14 cellular contexts compared by ENCODE assay signal in genomic region chr16:46886764-46887523, GRCh38. TPM values are rescaled to one million over a fixed set of nuclear protein-coding genes. Genes with fewer than 3 reads are reported as not detected.
DNase-seq lines count a peak whose midpoint lies in the region; ATAC-seq, FAIRE-seq and TF ChIP-seq lines count a peak whose summit lies in the region.
"Had no signal": no experiment of that assay in that cellular context is flagged by ENCODE, and none has a peak within 500 bp of the region (broad histone marks: within the 10 kb centered on the region; RNA-seq: fewer than 3 reads in every experiment).

No MANE protein-coding gene starts in this region.

- H3K79me2 ChIP-seq in Karpas-422 (ENCODE audit: low read length) (peaks cover 52% of the 10 kb centered on the region), K562 (ENCODE audit: control insufficient read depth, insufficient read depth, low read length) (no peaks in the 10 kb centered on the region), HepG2 (ENCODE audit: insufficient read depth, low read length) (peaks cover 77% of the 10 kb centered on the region)

- no peaks in the 10 kb centered on the region for H3K9me3 Mint-ChIP-seq in immature natural killer cell
- no peaks in the 10 kb centered on the region for H3K9me3 Mint-ChIP-seq in stimulated activated effector memory CD8-positive, alpha-beta T cell treated with anti-CD3 and anti-CD28 coated beads, Interleukin-12 subunit alpha, Interleukin-12 subunit beta, amount 100 ng/mL, for 72 hours
- no peaks in the 10 kb centered on the region for H3K9me3 Mint-ChIP-seq in stimulated activated naive B cell treated with anti-CD40 and anti-IgM and Interleukin-4, amounts not matched to agents 10 μg/mL and 1 μg/mL and 100 μg/mL, for 72 hours

- CTCF ChIA-PET in K562 (lab: Yijun Ruan, JAX; ENCODE audit: low intra/inter-chr PET ratio) (interaction anchor here (1.0 kb wide), 1 partner anchor 214 kb away, joined by 4 read pairs; no protein-coding TSS in a partner anchor), HepG2 (lab: Yijun Ruan, JAX; ENCODE audit: low intra/inter-chr PET ratio, low total read pairs) (no interaction called here)

- H3K4me2 ChIP-seq in Karpas-422 (ENCODE audit: low read depth, low read length, poor library complexity, severe bottlenecking) (peak overlapping the region; percentile 75), K562 (ENCODE audit: insufficient read depth, low read length) (no peak overlapping the region), HepG2 (ENCODE audit: low read depth, low read length) (peak overlapping the region; percentile 76), skeletal muscle satellite cell (ENCODE audit: low read length) (peak overlapping the region; percentile 95)

- H3K4me1 ChIP-seq in Karpas-422 (ENCODE audit: low read length) (peaks cover 48% of the 10 kb centered on the region), K562 (replicated peaks in 1 of 2; ENCODE audit: control insufficient read depth in 2 of 2, insufficient read depth in 2 of 2, low read length in 2 of 2) (peaks cover 17 to 19% of the 10 kb centered on the region in 2 experiments), HepG2 (ENCODE audit: insufficient read depth, low read length) (peaks cover 82% of the 10 kb centered on the region), skeletal muscle satellite cell (ENCODE audit: control insufficient read depth, insufficient read depth, low read length) (peaks cover 32% of the 10 kb centered on the region)

- H3K9ac ChIP-seq in Karpas-422 (ENCODE audit: low read length) (peak overlapping the region; percentile 10; the same call in 1 of the 2 replicates), K562 (ENCODE audit: insufficient read depth in 1 of 2, low read depth in 2 of 2, low read length in 2 of 2) (no peak overlapping the region), HepG2 (ENCODE audit: insufficient read depth, low read depth, low read length) (peak overlapping the region; percentile 89), skeletal muscle satellite cell (ENCODE audit: low read depth, low read length) (peak overlapping the region; percentile 75)
- H3K9ac ChIP-seq: parathyroid adenoma had no signal

- H3K27me3 Mint-ChIP-seq in immature natural killer cell (ENCODE audit: low read depth in 3 of 3): peaks cover 0 to 11% (median 8%) of the 10 kb centered on the region in 3 donors
- H3K27me3 Mint-ChIP-seq in stimulated activated naive B cell treated with anti-CD40 and anti-IgM and Interleukin-4, amounts not matched to agents 10 μg/mL and 1 μg/mL and 100 μg/mL, for 72 hours: peaks cover 12 to 17% of the 10 kb centered on the region in 2 donors

- TF ChIP-seq RAD21 in K562 (CRISPR knock-in tag; conservative IDR thresholded peaks at IDR 0.05 in 1 of 2, IDR thresholded peaks at IDR 0.05 in 1 of 2) (no peak), HepG2 (CRISPR knock-in tag; IDR thresholded peaks at IDR 0.05) (no peak)

- DNase-seq in Karpas-422 (no peak), K562 (ENCODE audit: extremely low read depth in 1 of 4, low spot score in 3 of 4) (no peak), HepG2 (ENCODE audit: low spot score) (no peak), immature natural killer cell (no peak), NCI-H510A (lab: John Stamatoyannopoulos, UW) (no peak)
- no peak for DNase-seq in stimulated activated effector memory CD8-positive, alpha-beta T cell treated with anti-CD3 and anti-CD28 coated beads, Interleukin-12 subunit alpha, Interleukin-12 subunit beta, amount 100 ng/mL, for 72 hours (ENCODE audit: low spot score in 2 of 2)
- DNase-seq in stimulated activated naive B cell treated with anti-CD40 and anti-IgM and Interleukin-4, amounts not matched to agents 10 μg/mL and 1 μg/mL and 100 μg/mL, for 72 hours: no peak
- DNase-seq: activated naive CD4-positive, alpha-beta T cell treated with Interleukin-2 at 50 U/mL for 16 hours; BE2C; DMS79 treated with DMSO at 0.1 percent for 48 hours; lower lobe of right lung; MM.1S had no signal

- H3K36me3 ChIP-seq in Karpas-422 (ENCODE audit: insufficient read depth, low read length) (peaks cover 5% of the 10 kb centered on the region; the same call in 1 of the 2 replicates), K562 (ENCODE audit: control insufficient read depth, insufficient read depth, low read length) (no peaks in the 10 kb centered on the region), HepG2 (replicated peaks in 1 of 2; ENCODE audit: control insufficient read depth in 1 of 2, insufficient read depth in 2 of 2, low read length in 2 of 2) (peaks cover 10 to 41% of the 10 kb centered on the region in 2 experiments), skeletal muscle satellite cell (ENCODE audit: insufficient read depth, low read length) (peaks cover 6% of the 10 kb centered on the region)
- H3K36me3 ChIP-seq: BE2C, lower lobe of right lung had no signal

- H3K27ac Mint-ChIP-seq in immature natural killer cell: no peak overlapping the region
- no peak overlapping the region for H3K27ac Mint-ChIP-seq in stimulated activated effector memory CD8-positive, alpha-beta T cell treated with anti-CD3 and anti-CD28 coated beads, Interleukin-12 subunit alpha, Interleukin-12 subunit beta, amount 100 ng/mL, for 72 hours
- H3K27ac Mint-ChIP-seq in stimulated activated naive B cell treated with anti-CD40 and anti-IgM and Interleukin-4, amounts not matched to agents 10 μg/mL and 1 μg/mL and 100 μg/mL, for 72 hours: no peak overlapping the region

- intact Hi-C loops in K562 (cut with micrococcal nuclease) (no loop called here), HepG2 (cut with micrococcal nuclease; ENCODE audit: unreplicated experiment) (loop anchor here (2.0 kb wide), 1 partner anchor 32 kb away; no protein-coding TSS in a partner anchor)

- H4K20me1 ChIP-seq in Karpas-422 (ENCODE audit: insufficient read depth, low read depth, low read length) (no peaks in the 10 kb centered on the region), K562 (replicated peaks; ENCODE audit: control insufficient read depth, insufficient read depth, low read length) (peaks cover 4% of the 10 kb centered on the region; the same call in 1 of the 2 replicates), HepG2 (ENCODE audit: insufficient read depth, low read length) (peaks cover 58% of the 10 kb centered on the region)

- H3K9me2 ChIP-seq in Karpas-422 (replicated peaks; ENCODE audit: insufficient read depth, low read length): no peaks in the 10 kb centered on the region

- no peak for TF ChIP-seq POLR2A in K562 (conservative IDR thresholded peaks at IDR 0.05)
- no peak; a peak in 1 of 4 replicates for TF ChIP-seq POLR2A in HepG2 (IDR thresholded peaks at IDR 0.05; ENCODE audit: insufficient read depth in 1 of 2, low read depth in 2 of 2, low read length in 2 of 2)

- ATAC-seq in K562 (no peak), HepG2 (no peak)
- ATAC-seq in stimulated activated effector memory CD8-positive, alpha-beta T cell treated with anti-CD3 and anti-CD28 coated beads, Interleukin-12 subunit alpha, Interleukin-12 subunit beta, amount 100 ng/mL, for 72 hours: no peak
- ATAC-seq in stimulated activated naive B cell treated with anti-CD40 and anti-IgM and Interleukin-4, amounts not matched to agents 10 μg/mL and 1 μg/mL and 100 μg/mL, for 72 hours (replicated peaks): no peak
- ATAC-seq: lower lobe of right lung had no signal

- H3K9me3 ChIP-seq in Karpas-422 (ENCODE audit: low read length) (no peaks in the 10 kb centered on the region), K562 (replicated peaks; ENCODE audit: control insufficient read depth, insufficient read depth, low read depth, low read length) (no peaks in the 10 kb centered on the region), HepG2 (ENCODE audit: low read length) (no peaks in the 10 kb centered on the region), skeletal muscle satellite cell (replicated peaks; ENCODE audit: low read length) (no peaks in the 10 kb centered on the region)
- H3K9me3 ChIP-seq: BE2C, lower lobe of right lung had no signal

- TF ChIP-seq CTCF in K562 (IDR thresholded peaks at IDR 0.05 in 2 of 3, conservative IDR thresholded peaks at IDR 0.05 in 1 of 3; ENCODE audit: insufficient read depth in 2 of 3, low read depth in 1 of 3, low read length in 3 of 3): no peak
- no peak for TF ChIP-seq CTCF in HepG2 (CRISPR knock-in tag; IDR thresholded peaks at IDR 0.05)

- peak overlapping the region in 1 of 5 donors; percentile 41 for H3K4me3 Mint-ChIP-seq in immature natural killer cell
- no peak overlapping the region for H3K4me3 Mint-ChIP-seq in stimulated activated effector memory CD8-positive, alpha-beta T cell treated with anti-CD3 and anti-CD28 coated beads, Interleukin-12 subunit alpha, Interleukin-12 subunit beta, amount 100 ng/mL, for 72 hours
- H3K4me3 Mint-ChIP-seq in stimulated activated naive B cell treated with anti-CD40 and anti-IgM and Interleukin-4, amounts not matched to agents 10 μg/mL and 1 μg/mL and 100 μg/mL, for 72 hours: no peak overlapping the region

- H3K4me1 Mint-ChIP-seq in immature natural killer cell: peaks cover 10 to 13% of the 10 kb centered on the region in 2 donors
- H3K4me1 Mint-ChIP-seq in stimulated activated effector memory CD8-positive, alpha-beta T cell treated with anti-CD3 and anti-CD28 coated beads, Interleukin-12 subunit alpha, Interleukin-12 subunit beta, amount 100 ng/mL, for 72 hours: peaks cover 38% of the 10 kb centered on the region
- H3K4me1 Mint-ChIP-seq in stimulated activated naive B cell treated with anti-CD40 and anti-IgM and Interleukin-4, amounts not matched to agents 10 μg/mL and 1 μg/mL and 100 μg/mL, for 72 hours: peaks cover 6 to 27% of the 10 kb centered on the region in 2 donors

- H3K36me3 Mint-ChIP-seq in immature natural killer cell: no peaks in the 10 kb centered on the region
- peaks cover 24% of the 10 kb centered on the region for H3K36me3 Mint-ChIP-seq in stimulated activated effector memory CD8-positive, alpha-beta T cell treated with anti-CD3 and anti-CD28 coated beads, Interleukin-12 subunit alpha, Interleukin-12 subunit beta, amount 100 ng/mL, for 72 hours
- no peaks in the 10 kb centered on the region for H3K36me3 Mint-ChIP-seq in stimulated activated naive B cell treated with anti-CD40 and anti-IgM and Interleukin-4, amounts not matched to agents 10 μg/mL and 1 μg/mL and 100 μg/mL, for 72 hours

- no peaks in the 10 kb centered on the region for H3K9me1 ChIP-seq in K562 (ENCODE audit: control insufficient read depth, insufficient read depth, low read length)

- TF ChIP-seq EP300 in K562 (IDR thresholded peaks at IDR 0.05; ENCODE audit: low read length): no peak
- no peak for TF ChIP-seq EP300 in HepG2 (IDR thresholded peaks at IDR 0.05; ENCODE audit: low read depth in 2 of 2, low read length in 2 of 2)
- TF ChIP-seq EP300 in HepG2 (CRISPR knock-in tag; IDR thresholded peaks at IDR 0.05; ENCODE audit: borderline replicate concordance): no peak

- in situ Hi-C loops in K562 (cut with MboI) (no loop called here), HepG2 (cut with HindIII; ENCODE audit: extremely low pct_ligation_motif_present, low pct_unique_long_range_greater_than_20kb) (no loop called here)

- FAIRE-seq in K562 (lab: Jason Lieb, UNC) (peak; percentile 65), HepG2 (lab: Jason Lieb, UNC) (no peak)

- H3K4me3 ChIP-seq in Karpas-422 (ENCODE audit: low read length): no peak overlapping the region
- no peak overlapping the region for H3K4me3 ChIP-seq in K562
- H3K4me3 ChIP-seq in HepG2 (replicated peaks in 1 of 3; ENCODE audit: insufficient read depth in 1 of 3, low read depth in 2 of 3, low read length in 3 of 3): peak overlapping the region; percentile 87 to 99 (median 99)
- peak overlapping the region; percentile 97 for H3K4me3 ChIP-seq in skeletal muscle satellite cell (ENCODE audit: low read length)
- H3K4me3 ChIP-seq: lower lobe of right lung had no signal

- POLR2A ChIA-PET in K562 (lab: Yijun Ruan, JAX) (interaction anchor here (0.7 to 1.8 kb wide), 2 partner anchors 9 to 19 kb away, joined by 4 to 9 read pairs; no protein-coding TSS in a partner anchor), HepG2 (lab: Yijun Ruan, JAX) (interaction anchor here (1.0 to 11.8 kb wide), 6 partner anchors 8 to 37 kb away, joined by 3 to 306 read pairs (median 104); no protein-coding TSS in a partner anchor)

- H2AFZ ChIP-seq in Karpas-422 (ENCODE audit: low read length): no peak overlapping the region
- no peak overlapping the region for H2AFZ ChIP-seq in K562 (ENCODE audit: low read depth, low read length)
- H2AFZ ChIP-seq in HepG2 (ENCODE audit: low read length): no peak overlapping the region
- H2AFZ ChIP-seq: parathyroid adenoma had no signal

- BruUV-seq in K562 (replicated peaks; lab: Mats Ljungman, UMichigan) (no TSS peak), HepG2 (replicated peaks; lab: Mats Ljungman, UMichigan) (no TSS peak)

- 64% methylated on average over 15 of the region's 16 CpGs for WGBS in K562 (ENCODE audit: insufficient coverage, low coverage, missing lambda C conversion rate)
- 73% methylated on average over 16 of the region's 16 CpGs for WGBS in HepG2 (ENCODE audit: low lambda C conversion rate)

- H3K27me3 ChIP-seq in Karpas-422 (ENCODE audit: low read length): no peaks in the 10 kb centered on the region
- no peaks in the 10 kb centered on the region for H3K27me3 ChIP-seq in K562 (ENCODE audit: control insufficient read depth in 2 of 2, insufficient read depth in 2 of 2, low read length in 2 of 2)
- no peaks in the 10 kb centered on the region; a peak in 1 of 5 replicates for H3K27me3 ChIP-seq in HepG2 (ENCODE audit: control insufficient read depth in 1 of 2, insufficient read depth in 2 of 2, low read length in 2 of 2)
- H3K27me3 ChIP-seq in skeletal muscle satellite cell (ENCODE audit: control insufficient read depth, insufficient read depth, low read length): peaks cover 6% of the 10 kb centered on the region
- H3K27me3 ChIP-seq: BE2C had no signal

- H3K27ac ChIP-seq in Karpas-422 (ENCODE audit: low read length) (0 out of 2 replicates have a peak overlapping the region, but pooled peaks have one; percentile 11), K562 (ENCODE audit: extremely low read depth, low read depth, low read length) (no peak overlapping the region), HepG2 (ENCODE audit: extremely low read length, insufficient read depth, low read length) (peak overlapping the region; percentile 70)
- H3K27ac ChIP-seq: lower lobe of right lung, parathyroid adenoma had no signal

RNA-seq across cellular contexts. Expression of gene GPT2, which starts 2.8 kb away (rescaled TPM):
- total RNA-seq in Karpas-422 (2014; rRNA removed; shearing (Covaris generic); ENCODE audit: low replicate concordance): 42.6 and 57.5 TPM in 2 replicates
- 9.1 and 9.7 TPM in 2 replicates for total RNA-seq in K562 (2011; cell fraction: chromatin; rRNA removed; ENCODE audit: low replicate concordance)
- 4.7 and 5.9 TPM in 2 replicates for total RNA-seq in K562 (2011; cell fraction: nucleolus; rRNA removed)
- total RNA-seq in K562 (2011; cell fraction: nucleoplasm; rRNA removed): 9.2 and 12.0 TPM in 2 replicates
- total RNA-seq in K562 (2014; rRNA removed) (7.2 and 7.3 TPM in 2 replicates), K562 (2014; rRNA removed; fragmentation: Illumina TruSeq; extraction: Trizol) (3.7 and 5.0 TPM in 2 replicates), K562 (2015; rRNA removed; fragmentation: Illumina TruSeq; extraction: Trizol) (2.8 and 3.0 TPM in 2 replicates), K562 (2021) (12.9 and 14.4 TPM in 2 replicates), HepG2 (2016; rRNA removed; fragmentation: Illumina TruSeq; extraction: Trizol) (130 and 138 TPM in 2 replicates)
- polyA plus RNA-seq in K562 (2011; rRNA removed) (5.8 and 10.4 TPM in 2 replicates), K562 (2014; fragmentation: Illumina TruSeq; extraction: Trizol) (10.0 and 12.1 TPM in 2 replicates), K562 (2014; fragmentation: Nextera tagmentation; extraction: Ambion mirVana) (under 1 TPM; 0.79 to 0.96 TPM), K562 (2014; rRNA removed) (6.8 and 7.7 TPM in 2 replicates), HepG2 (2011; rRNA removed) (267 and 269 TPM in 2 replicates), immature natural killer cell (under 1 TPM in 2 of 3 donors, not detected in 1; 0.48 to 0.62 TPM)
- polyA plus RNA-seq in K562 (2011; cell fraction: cytosol; rRNA removed): 9.4 and 12.6 TPM in 2 replicates
- 8.1 and 12.3 TPM in 2 replicates for polyA plus RNA-seq in K562 (2011; cell fraction: nucleus; rRNA removed)
- 6.6 and 23.6 TPM in 2 replicates for polyA plus RNA-seq in K562 (2012)
- 5.9 and 6.5 TPM in 2 replicates for polyA minus RNA-seq in K562 (2011; rRNA and poly(A)+ RNA removed)
- polyA minus RNA-seq in K562 (2011; cell fraction: cytosol; rRNA and poly(A)+ RNA removed): 4.6 and 13.5 TPM in 2 replicates
- polyA minus RNA-seq in K562 (2011; cell fraction: nucleus; rRNA and poly(A)+ RNA removed): 1.6 and 5.9 TPM in 2 replicates
- 22.1 and 23.2 TPM in 2 replicates for total RNA-seq in HepG2 (2016; cell fraction: cytosol; rRNA removed; fragmentation: Illumina TruSeq; extraction: Trizol; ENCODE audit: low read depth)
- 114 and 146 TPM in 2 replicates for total RNA-seq in HepG2 (2016; cell fraction: insoluble cytoplasmic fraction; rRNA removed; fragmentation: Illumina TruSeq; extraction: Trizol)
- total RNA-seq in HepG2 (2016; cell fraction: membrane; rRNA removed; fragmentation: Illumina TruSeq; extraction: Trizol): 63.0 and 65.0 TPM in 2 replicates
- 59.4 and 71.5 TPM in 2 replicates for total RNA-seq in HepG2 (2016; cell fraction: nucleus; rRNA removed; fragmentation: Illumina TruSeq; extraction: Trizol)
- polyA plus RNA-seq in HepG2 (2011; cell fraction: cytosol; rRNA removed): 182 and 277 TPM in 2 replicates
- polyA plus RNA-seq in HepG2 (2011; cell fraction: nucleus; rRNA removed): 334 and 385 TPM in 2 replicates
- polyA plus RNA-seq in HepG2 (2012): 220 and 249 TPM in 2 replicates
- 21.5 and 27.7 TPM in 2 replicates for polyA plus RNA-seq in HepG2 (2016; cell fraction: cytosol; fragmentation: Illumina TruSeq; extraction: Trizol; ENCODE audit: low read depth)
- polyA plus RNA-seq in HepG2 (2016; cell fraction: insoluble cytoplasmic fraction; fragmentation: Illumina TruSeq; extraction: Trizol; ENCODE audit: low read depth): 122 and 156 TPM in 2 replicates
- 42.5 and 45.9 TPM in 2 replicates for polyA plus RNA-seq in HepG2 (2016; cell fraction: membrane; fragmentation: Illumina TruSeq; extraction: Trizol; ENCODE audit: low read depth)
- 148 and 163 TPM in 2 replicates for polyA plus RNA-seq in HepG2 (2016; cell fraction: nucleus; fragmentation: Illumina TruSeq; extraction: Trizol; ENCODE audit: insufficient read depth, low read depth)
- 33.0 and 786 TPM in 2 replicates for polyA minus RNA-seq in HepG2 (2011; rRNA and poly(A)+ RNA removed; ENCODE audit: low replicate concordance)
- 198 TPM in 2 replicates for polyA minus RNA-seq in HepG2 (2011; cell fraction: cytosol; rRNA and poly(A)+ RNA removed)
- 79.2 and 86.4 TPM in 2 replicates for polyA minus RNA-seq in HepG2 (2011; cell fraction: nucleus; rRNA and poly(A)+ RNA removed)
- 13.4 and 14.6 TPM in 2 replicates for total RNA-seq in skeletal muscle satellite cell (2012; rRNA removed)

RNA-seq across cellular contexts. Expression of gene C16orf87, which starts 56.0 kb away (rescaled TPM):
- 25.3 and 37.8 TPM in 2 replicates for total RNA-seq in Karpas-422 (2014; rRNA removed; shearing (Covaris generic); ENCODE audit: low replicate concordance)
- 1.9 and 6.0 TPM in 2 replicates for total RNA-seq in K562 (2011; cell fraction: chromatin; rRNA removed; ENCODE audit: low replicate concordance)
- 1.8 and 2.0 TPM in 2 replicates for total RNA-seq in K562 (2011; cell fraction: nucleolus; rRNA removed)
- 3.9 and 6.0 TPM in 2 replicates for total RNA-seq in K562 (2011; cell fraction: nucleoplasm; rRNA removed)
- total RNA-seq in K562 (2014; rRNA removed) (7.7 and 10.5 TPM in 2 replicates), K562 (2014; rRNA removed; fragmentation: Illumina TruSeq; extraction: Trizol) (13.0 and 13.2 TPM in 2 replicates), K562 (2015; rRNA removed; fragmentation: Illumina TruSeq; extraction: Trizol) (10.9 and 12.6 TPM in 2 replicates), K562 (2021) (8.3 and 9.1 TPM in 2 replicates), HepG2 (2016; rRNA removed; fragmentation: Illumina TruSeq; extraction: Trizol) (19.5 and 27.6 TPM in 2 replicates)
- polyA plus RNA-seq in K562 (2011; rRNA removed) (6.3 and 7.8 TPM in 2 replicates), K562 (2014; fragmentation: Illumina TruSeq; extraction: Trizol) (9.1 and 9.6 TPM in 2 replicates), K562 (2014; fragmentation: Nextera tagmentation; extraction: Ambion mirVana) (10 to 100 TPM; 13.9 to 16.7 TPM), K562 (2014; rRNA removed) (8.2 and 10.8 TPM in 2 replicates), HepG2 (2011; rRNA removed) (5.7 and 8.6 TPM in 2 replicates), immature natural killer cell (10 to 100 TPM in 2 of 3 donors, 1 to 10 TPM in 1; 8.0 to 14.0 (median 11.6) TPM)
- polyA plus RNA-seq in K562 (2011; cell fraction: cytosol; rRNA removed): 1.5 and 2.6 TPM in 2 replicates
- polyA plus RNA-seq in K562 (2011; cell fraction: nucleus; rRNA removed): 1.9 and 3.1 TPM in 2 replicates
- 6.2 and 8.7 TPM in 2 replicates for polyA plus RNA-seq in K562 (2012)
- polyA minus RNA-seq in K562 (2011; rRNA and poly(A)+ RNA removed): 6.2 and 7.6 TPM in 2 replicates
- 2.8 and 3.1 TPM in 2 replicates for polyA minus RNA-seq in K562 (2011; cell fraction: cytosol; rRNA and poly(A)+ RNA removed)
- 2.0 and 4.7 TPM in 2 replicates for polyA minus RNA-seq in K562 (2011; cell fraction: nucleus; rRNA and poly(A)+ RNA removed)
- total RNA-seq in HepG2 (2016; cell fraction: cytosol; rRNA removed; fragmentation: Illumina TruSeq; extraction: Trizol; ENCODE audit: low read depth): 12.4 and 15.0 TPM in 2 replicates
- 20.6 and 26.6 TPM in 2 replicates for total RNA-seq in HepG2 (2016; cell fraction: insoluble cytoplasmic fraction; rRNA removed; fragmentation: Illumina TruSeq; extraction: Trizol)
- total RNA-seq in HepG2 (2016; cell fraction: membrane; rRNA removed; fragmentation: Illumina TruSeq; extraction: Trizol): 21.9 and 26.0 TPM in 2 replicates
- 10.7 and 12.4 TPM in 2 replicates for total RNA-seq in HepG2 (2016; cell fraction: nucleus; rRNA removed; fragmentation: Illumina TruSeq; extraction: Trizol)
- polyA plus RNA-seq in HepG2 (2011; cell fraction: cytosol; rRNA removed): 4.2 and 5.6 TPM in 2 replicates
- polyA plus RNA-seq in HepG2 (2011; cell fraction: nucleus; rRNA removed): 2.1 and 3.9 TPM in 2 replicates
- polyA plus RNA-seq in HepG2 (2012): 12.9 and 18.1 TPM in 2 replicates
- 8.5 and 11.4 TPM in 2 replicates for polyA plus RNA-seq in HepG2 (2016; cell fraction: cytosol; fragmentation: Illumina TruSeq; extraction: Trizol; ENCODE audit: low read depth)
- 31.9 and 33.4 TPM in 2 replicates for polyA plus RNA-seq in HepG2 (2016; cell fraction: insoluble cytoplasmic fraction; fragmentation: Illumina TruSeq; extraction: Trizol; ENCODE audit: low read depth)
- 14.6 and 16.7 TPM in 2 replicates for polyA plus RNA-seq in HepG2 (2016; cell fraction: membrane; fragmentation: Illumina TruSeq; extraction: Trizol; ENCODE audit: low read depth)
- polyA plus RNA-seq in HepG2 (2016; cell fraction: nucleus; fragmentation: Illumina TruSeq; extraction: Trizol; ENCODE audit: insufficient read depth, low read depth): 17.0 and 18.6 TPM in 2 replicates
- polyA minus RNA-seq in HepG2 (2011; rRNA and poly(A)+ RNA removed; ENCODE audit: low replicate concordance): 3.1 and 4.3 TPM in 2 replicates
- polyA minus RNA-seq in HepG2 (2011; cell fraction: cytosol; rRNA and poly(A)+ RNA removed): 5.7 and 6.3 TPM in 2 replicates
- 10.3 and 11.4 TPM in 2 replicates for polyA minus RNA-seq in HepG2 (2011; cell fraction: nucleus; rRNA and poly(A)+ RNA removed)
- total RNA-seq in skeletal muscle satellite cell (2012; rRNA removed): 4.8 and 5.1 TPM in 2 replicates

Comparison
In these comparisons a context has a peak if more than half of its experiments do, and no peak if none do; other contexts are left out.
1. H3K4me3 ChIP-seq: peak in HepG2 (3 of 3) and skeletal muscle satellite cell (single experiment); none in Karpas-422 (single experiment) and K562 (single experiment).
2. H3K9ac ChIP-seq: peak in Karpas-422 (single experiment), HepG2 (single experiment) and skeletal muscle satellite cell (single experiment); none in K562 (0 of 2).